Comparison of ENCODE assay signal across 11 cellular contexts in the genomic region with DNA sequence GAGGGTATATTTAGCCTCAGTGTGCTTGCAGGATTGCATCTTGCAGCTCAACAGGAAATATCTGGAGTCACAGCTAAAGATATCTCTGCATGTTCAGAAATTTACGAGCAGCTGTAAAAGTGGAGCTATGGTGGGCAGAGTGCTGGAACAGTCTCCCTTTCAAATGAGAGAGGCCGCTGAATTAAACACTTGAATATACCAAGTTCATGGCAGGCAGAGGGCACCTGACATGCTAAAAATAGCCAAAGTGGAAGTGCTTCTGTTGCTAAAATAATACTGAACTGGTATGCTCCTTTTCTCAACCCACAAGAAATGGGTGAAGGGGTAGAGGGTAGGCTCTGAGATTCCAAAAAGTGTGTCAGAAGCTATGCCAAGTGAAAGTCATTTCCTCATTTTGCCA.
DNase-seq lines count a peak whose midpoint lies in the region; ATAC-seq, FAIRE-seq and TF ChIP-seq lines count a peak whose summit lies in the region.
"Had no signal": no experiment of that assay in that cellular context is flagged by ENCODE, and none has a peak within 500 bp of the region (broad histone marks: within the 10 kb centered on the region; RNA-seq: fewer than 3 reads in every experiment).

No MANE protein-coding gene starts in this region.

- POLR2A ChIA-PET in endothelial cell of umbilical vein (lab: Charles Lee), result interaction anchor here (0.6 kb wide), 2 partner anchors 28 to 468 kb away, joined by 4 to 5 read pairs; no protein-coding TSS in a partner anchor
- POLR2A ChIA-PET in naive thymus-derived CD4-positive, alpha-beta T cell (lab: Charles Lee), result no interaction called here

- intact Hi-C loops in endothelial cell of umbilical vein (cut with micrococcal nuclease), result loop anchor here (1.0 to 5.0 kb wide), 9 partner anchors 23 to 387 kb away; no protein-coding TSS in a partner anchor
- intact Hi-C loops in naive thymus-derived CD4-positive, alpha-beta T cell (cut with micrococcal nuclease), result no loop called here

- H3K4me1 ChIP-seq in endothelial cell of umbilical vein (ENCODE audit: control insufficient read depth, extremely low read depth, insufficient read depth, low read length), result peaks cover 41% of the 10 kb centered on the region
- no peaks in the 10 kb centered on the region for H3K4me1 ChIP-seq in naive thymus-derived CD4-positive, alpha-beta T cell (ENCODE audit: control insufficient read depth in 2 of 2, insufficient read depth in 2 of 2, low read length in 2 of 2)

- peaks cover 0 to 5% (median 2%) of the 10 kb centered on the region in 5 donors for H3K36me3 Mint-ChIP-seq in naive thymus-derived CD4-positive, alpha-beta T cell

- no peak overlapping the region for H2AFZ ChIP-seq in endothelial cell of umbilical vein (ENCODE audit: low read depth, low read length)

- CTCF ChIA-PET in endothelial cell of umbilical vein (lab: Charles Lee), result interaction anchor here (0.8 to 2.8 kb wide), 8 partner anchors 12 to 52 kb away, joined by 3 to 14 read pairs (median 4); no protein-coding TSS in a partner anchor
- CTCF ChIA-PET in naive thymus-derived CD4-positive, alpha-beta T cell (lab: Charles Lee), result no interaction called here

- H3K27me3 ChIP-seq in endothelial cell of umbilical vein (ENCODE audit: control insufficient read depth in 2 of 2, insufficient read depth in 2 of 2, low read length in 2 of 2), result no peaks in the 10 kb centered on the region
- no peaks in the 10 kb centered on the region for H3K27me3 ChIP-seq in naive thymus-derived CD4-positive, alpha-beta T cell (ENCODE audit: control insufficient read depth in 2 of 2, insufficient read depth in 2 of 2, low read length in 2 of 2)

- dilution Hi-C loops in endothelial cell of umbilical vein (cut with MboI; ENCODE audit: extremely low pct_ligation_motif_present, low sequenced_read_pairs), result no loop called here

- no peak overlapping the region for H3K27ac Mint-ChIP-seq in naive thymus-derived CD4-positive, alpha-beta T cell

- DNase-seq in Ammon's horn (ENCODE audit: low spot score) (peak; percentile 16), MV-4-11 (lab: John Stamatoyannopoulos, UW) (peak; percentile 67), endothelial cell of umbilical vein (ENCODE audit: low read depth, low spot score) (peak; percentile 81), NCI-H146 treated with DMSO at 0.1 percent for 48 hours (lab: John Stamatoyannopoulos, UW; ENCODE audit: unreplicated experiment) (no peak), amniotic stem cell (lab: John Stamatoyannopoulos, UW) (no peak)
- DNase-seq in naive thymus-derived CD4-positive, alpha-beta T cell, result no peak
- DNase-seq: stimulated activated naive CD4-positive, alpha-beta T cell; T-helper 9 cell had no signal

- no peaks in the 10 kb centered on the region for H4K20me1 ChIP-seq in endothelial cell of umbilical vein (replicated peaks; ENCODE audit: control insufficient read depth, extremely low read depth, insufficient read depth, low read length)

- peak; percentile 22 for ATAC-seq in naive thymus-derived CD4-positive, alpha-beta T cell
- ATAC-seq in GM21381 (IDR thresholded peaks at IDR 0.05; ENCODE audit: unreplicated experiment) (no peak), HG02973 (IDR thresholded peaks at IDR 0.05; ENCODE audit: unreplicated experiment) (no peak)

- H3K9ac ChIP-seq in endothelial cell of umbilical vein (replicated peaks; ENCODE audit: extremely low read depth, insufficient read depth, low read length), result peak overlapping the region; percentile 67

- no peaks in the 10 kb centered on the region for H3K79me2 ChIP-seq in endothelial cell of umbilical vein (ENCODE audit: control insufficient read depth, insufficient read depth, low read length)

- no TSS peak for BruUV-seq in endothelial cell of umbilical vein (replicated peaks; lab: Mats Ljungman, UMichigan)

- H3K27me3 Mint-ChIP-seq in naive thymus-derived CD4-positive, alpha-beta T cell, result peaks cover 0 to 22% (median 0%) of the 10 kb centered on the region in 5 donors

- peaks cover 0 to 3% (median 1%) of the 10 kb centered on the region in 7 donors for H3K4me1 Mint-ChIP-seq in naive thymus-derived CD4-positive, alpha-beta T cell

- H3K9me3 Mint-ChIP-seq in naive thymus-derived CD4-positive, alpha-beta T cell, result no peaks in the 10 kb centered on the region

- no peaks in the 10 kb centered on the region for H3K36me3 ChIP-seq in endothelial cell of umbilical vein (ENCODE audit: control insufficient read depth in 2 of 2, extremely low read depth in 1 of 2, insufficient read depth in 2 of 2, low read length in 2 of 2)
- no peaks in the 10 kb centered on the region for H3K36me3 ChIP-seq in naive thymus-derived CD4-positive, alpha-beta T cell (ENCODE audit: control insufficient read depth in 2 of 3, insufficient read depth in 3 of 3, low read length in 3 of 3)

- no peak for FAIRE-seq in endothelial cell of umbilical vein (lab: Jason Lieb, UNC)

- no peak overlapping the region for H3K4me3 Mint-ChIP-seq in naive thymus-derived CD4-positive, alpha-beta T cell

- peak overlapping the region; percentile 78 for H3K27ac ChIP-seq in endothelial cell of umbilical vein (ENCODE audit: insufficient read depth, low read depth, low read length)
- no peak overlapping the region for H3K27ac ChIP-seq in naive thymus-derived CD4-positive, alpha-beta T cell (ENCODE audit: low read depth, low read length)
- H3K27ac ChIP-seq: C4-2B had no signal

- H3K9me3 ChIP-seq in endothelial cell of umbilical vein (replicated peaks; ENCODE audit: control insufficient read depth, insufficient read depth, low read length), result no peaks in the 10 kb centered on the region
- no peaks in the 10 kb centered on the region for H3K9me3 ChIP-seq in naive thymus-derived CD4-positive, alpha-beta T cell (ENCODE audit: control insufficient read depth in 2 of 3, low read length in 3 of 3)

- peak overlapping the region in 1 of 3 experiments; percentile 59 for H3K4me3 ChIP-seq in endothelial cell of umbilical vein (replicated peaks in 1 of 3; ENCODE audit: insufficient read depth in 1 of 3, low read depth in 1 of 3, low read length in 3 of 3)
- H3K4me3 ChIP-seq in naive thymus-derived CD4-positive, alpha-beta T cell (ENCODE audit: low read length), result no peak overlapping the region

- H3K9me1 ChIP-seq in endothelial cell of umbilical vein (replicated peaks; ENCODE audit: control insufficient read depth, extremely low read depth, insufficient read depth, low read length), result no peaks in the 10 kb centered on the region

- TF ChIP-seq POLR2A in endothelial cell of umbilical vein (IDR thresholded peaks at IDR 0.05; ENCODE audit: low read depth, low read length), result no peak

- peak overlapping the region; percentile 70 for H3K4me2 ChIP-seq in endothelial cell of umbilical vein (ENCODE audit: insufficient read depth, low read length)

- no peak for TF ChIP-seq CTCF in endothelial cell of umbilical vein (IDR thresholded peaks at IDR 0.05; ENCODE audit: extremely low read depth in 1 of 2, insufficient read depth in 1 of 2, low read depth in 1 of 2, low read length in 2 of 2)

TF ChIP-seq in endothelial cell of umbilical vein, 7 proteins besides CTCF, POLR2A, EP300 and RAD21:
- no peak for TF ChIP-seq JUN (IDR thresholded peaks at IDR 0.05; ENCODE audit: borderline replicate concordance, insufficient read depth, insufficient read length, low read depth)
- no peak for TF ChIP-seq EZH2 (IDR thresholded peaks at IDR 0.05; ENCODE audit: borderline replicate concordance, low read depth, low read length, severe bottlenecking)
- no peak for TF ChIP-seq FOS (IDR thresholded peaks at IDR 0.05; ENCODE audit: borderline replicate concordance, insufficient read depth, low read length)
- TF ChIP-seq, protein P1, sequence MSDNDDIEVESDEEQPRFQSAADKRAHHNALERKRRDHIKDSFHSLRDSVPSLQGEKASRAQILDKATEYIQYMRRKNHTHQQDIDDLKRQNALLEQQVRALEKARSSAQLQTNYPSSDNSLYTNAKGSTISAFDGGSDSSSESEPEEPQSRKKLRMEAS (IDR thresholded peaks at IDR 0.05; ENCODE audit: insufficient read depth, insufficient read length), result no peak
- TF ChIP-seq GATA2 (IDR thresholded peaks at IDR 0.05; ENCODE audit: insufficient read depth, insufficient read length, low read depth, low read length), result no peak
- TF ChIP-seq POLR2AphosphoS5 (IDR thresholded peaks at IDR 0.05; ENCODE audit: insufficient read depth, low read depth, low read length), result no peak
- TF ChIP-seq MYC (IDR thresholded peaks at IDR 0.05; ENCODE audit: low read depth, low read length), result no peak
TF ChIP-seq in endothelial cell of umbilical vein: peak in this region for 0.

Comparison
In these comparisons a context has a peak if more than half of its experiments do, and no peak if none do; other contexts are left out.
1. DNase-seq: peak in Ammon's horn (single experiment), MV-4-11 (single experiment) and endothelial cell of umbilical vein (single experiment); none in naive thymus-derived CD4-positive, alpha-beta T cell (0 of 9), NCI-H146 treated with DMSO at 0.1 percent for 48 hours (single experiment) and amniotic stem cell (single experiment).